ENCODE assay signal across 8 cellular contexts in genomic region chr11:6812391-6813005, GRCh38. TPM values are rescaled to one million over a fixed set of nuclear protein-coding genes. Genes with fewer than 3 reads are reported as not detected.
DNase-seq lines count a peak whose midpoint lies in the region; TF ChIP-seq lines count a peak whose summit lies in the region.

No MANE protein-coding gene starts in this region.

- no peaks in the 10 kb centered on the region for H4K20me1 ChIP-seq in OCI-LY3 (ENCODE audit: insufficient read depth, low read length)

- intact Hi-C loops in ascending aorta (cut with DNase I), result no loop called here

- H3K4me1 ChIP-seq in OCI-LY3 (ENCODE audit: low read length) (peaks cover 7% of the 10 kb centered on the region), ascending aorta (no peaks in the 10 kb centered on the region)

- H3K9ac ChIP-seq in OCI-LY3 (ENCODE audit: low read length), result no peak overlapping the region

- no peak overlapping the region for H3K27ac ChIP-seq in OCI-LY3 (ENCODE audit: low read length)
- H3K27ac ChIP-seq in ascending aorta, result no peak overlapping the region

- H3K9me3 ChIP-seq in OCI-LY3 (ENCODE audit: insufficient read depth, low read length) (no peaks in the 10 kb centered on the region), ascending aorta (no peaks in the 10 kb centered on the region)

- no peaks in the 10 kb centered on the region for H3K27me3 ChIP-seq in OCI-LY3 (ENCODE audit: low read depth, low read length)
- H3K27me3 ChIP-seq in ascending aorta, result no peaks in the 10 kb centered on the region

- DNase-seq in EL (peak; percentile 50), GM20000 (ENCODE audit: low spot score) (peak; percentile 64), HK-2 (ENCODE audit: unreplicated experiment) (peak; percentile 8), ascending aorta (ENCODE audit: low spot score in 2 of 2) (no peak), islet precursor cell (peak; percentile 73), OCI-M2 (lab: John Stamatoyannopoulos, UW; ENCODE audit: unreplicated experiment) (no peak)
- peak; percentile 4 for DNase-seq in stimulated activated CD8-positive, alpha-beta memory T cell treated with anti-CD3 and anti-CD28 coated beads, Interleukin-12 subunit alpha, Interleukin-12 subunit beta, amount 100 ng/mL, for 1 hour (ENCODE audit: low read depth)

- peak overlapping the region; percentile 31 for H3K4me2 ChIP-seq in OCI-LY3 (ENCODE audit: low read length)

- H2AFZ ChIP-seq in OCI-LY3 (ENCODE audit: low read depth, low read length), result no peak overlapping the region

- TF ChIP-seq CTCF in GM20000 (IDR thresholded peaks at IDR 0.05; ENCODE audit: extremely low read depth, missing control alignments) (peak; percentile 63), OCI-LY3 (IDR thresholded peaks at IDR 0.05; ENCODE audit: low read depth, low read length) (peak; percentile 83), ascending aorta (IDR thresholded peaks at IDR 0.05) (peak; percentile 17 to 74 (median 71))

- no peaks in the 10 kb centered on the region for H3K79me2 ChIP-seq in OCI-LY3 (ENCODE audit: low read length)

- H3K4me3 ChIP-seq in OCI-LY3 (ENCODE audit: low read length) (no peak overlapping the region), ascending aorta (no peak overlapping the region)

- H3K36me3 ChIP-seq in OCI-LY3 (replicated peaks; ENCODE audit: low read depth, low read length) (no peaks in the 10 kb centered on the region), ascending aorta (no peaks in the 10 kb centered on the region)

RNA-seq across cellular contexts. Expression of gene OR6A2, which starts 13.0 kb away (rescaled TPM):
- total RNA-seq in ascending aorta, result not detected

RNA-seq across cellular contexts. Expression of gene OR2AG1, which starts 29.7 kb away (rescaled TPM):
- total RNA-seq in ascending aorta, result not detected

RNA-seq across cellular contexts. Expression of gene OR10A5, which starts 33.0 kb away (rescaled TPM):
- not detected for total RNA-seq in ascending aorta

RNA-seq across cellular contexts. Expression of gene OR2AG2, which starts 40.7 kb away (rescaled TPM):
- 0.43 TPM for total RNA-seq in ascending aorta

RNA-seq across cellular contexts. Expression of gene OR10A2, which starts 50.4 kb away (rescaled TPM):
- total RNA-seq in ascending aorta, result not detected

Comparison
In these comparisons a context has a peak if more than half of its experiments do, and no peak if none do; other contexts are left out.
1. DNase-seq: peak in EL (single experiment), GM20000 (single experiment), HK-2 (single experiment), islet precursor cell (single experiment) and stimulated activated CD8-positive, alpha-beta memory T cell treated with anti-CD3 and anti-CD28 coated beads, Interleukin-12 subunit alpha, Interleukin-12 subunit beta, amount 100 ng/mL, for 1 hour (single experiment); none in ascending aorta (0 of 2) and OCI-M2 (single experiment).
2. Peak in every context shown above with its lines, with median percentiles within 50 percentile points of each other: CTCF ChIP-seq.